20 cellular contexts compared by ENCODE assay signal in genomic region chr11:65623852-65624616, GRCh38. TPM values are rescaled to one million over a fixed set of nuclear protein-coding genes. Genes with fewer than 3 reads are reported as not detected.
"Had no signal": no experiment of that assay in that cellular context is flagged by ENCODE, and none has a peak within 500 bp of the region (broad histone marks: within the 10 kb centered on the region; RNA-seq: fewer than 3 reads in every experiment).

No MANE protein-coding gene starts in this region.

- H3K27me3 ChIP-seq: gastroesophageal sphincter, spleen, tibial artery, uterus had no signal

- H3K4me1 ChIP-seq: prostate gland, tibial artery, uterus had no signal

- H3K36me3 Mint-ChIP-seq: natural killer cell had no signal

- H3K4me3 Mint-ChIP-seq: activated T-cell treated with anti-CD3 and anti-CD28 coated beads, Interleukin-2, amount 50 U/mL, for 4 hours; endodermal cell; natural killer cell; stimulated activated naive CD8-positive, alpha-beta T cell treated with anti-CD3 and anti-CD28 coated beads, Interleukin-15, Interleukin-2, amounts not matched to agents 100 ng/mL and 50 ng/mL, for 24 hours; WTC11 had no signal

- H3K27ac ChIP-seq: coronary artery, gastroesophageal sphincter, prostate gland, spleen, tibial artery, uterus had no signal

- DNase-seq: activated naive CD4-positive, alpha-beta T cell treated with Interleukin-2 at 50 U/mL for 16 hours; activated T-cell treated with anti-CD3 and anti-CD28 coated beads, Interleukin-2, amount 50 U/mL, for 4 hours; amygdala; cerebellar nuclear complex; endodermal cell; head of caudate nucleus; hypothalamus; midbrain; natural killer cell; spleen; stimulated activated CD4-positive, alpha-beta T cell treated with anti-CD3 and anti-CD28 coated beads, Interleukin-4, amount 100 ng/mL, for 1 hour; T-helper 9 cell; uterus had no signal

- H3K4me1 Mint-ChIP-seq: endodermal cell, WTC11 had no signal

- H3K36me3 ChIP-seq: uterus had no signal

- H3K27me3 Mint-ChIP-seq: stimulated activated naive CD8-positive, alpha-beta T cell treated with anti-CD3 and anti-CD28 coated beads, Interleukin-15, Interleukin-2, amounts not matched to agents 100 ng/mL and 50 ng/mL, for 24 hours had no signal

- H3K4me3 ChIP-seq: coronary artery, gastroesophageal sphincter, prostate gland, spleen, tibial artery, uterus had no signal

- H3K27ac Mint-ChIP-seq: endodermal cell; stimulated activated naive CD8-positive, alpha-beta T cell treated with anti-CD3 and anti-CD28 coated beads, Interleukin-15, Interleukin-2, amounts not matched to agents 100 ng/mL and 50 ng/mL, for 24 hours; WTC11 had no signal

- H3K9me3 Mint-ChIP-seq: activated T-cell treated with anti-CD3 and anti-CD28 coated beads, Interleukin-2, amount 50 U/mL, for 4 hours; endodermal cell; natural killer cell; stimulated activated naive CD8-positive, alpha-beta T cell treated with anti-CD3 and anti-CD28 coated beads, Interleukin-15, Interleukin-2, amounts not matched to agents 100 ng/mL and 50 ng/mL, for 24 hours; WTC11 had no signal

- ATAC-seq: activated T-cell treated with anti-CD3 and anti-CD28 coated beads, Interleukin-2, amount 50 U/mL, for 4 hours; gastroesophageal sphincter; WTC11 had no signal

- H3K9me3 ChIP-seq: gastroesophageal sphincter, prostate gland, spleen, tibial artery, uterus had no signal

RNA-seq across cellular contexts. Expression of gene KCNK7, which starts 28.4 kb away (rescaled TPM):
- total RNA-seq: osteocyte had no signal
